ENCODE assay signal across 9 cellular contexts in the genomic region with DNA sequence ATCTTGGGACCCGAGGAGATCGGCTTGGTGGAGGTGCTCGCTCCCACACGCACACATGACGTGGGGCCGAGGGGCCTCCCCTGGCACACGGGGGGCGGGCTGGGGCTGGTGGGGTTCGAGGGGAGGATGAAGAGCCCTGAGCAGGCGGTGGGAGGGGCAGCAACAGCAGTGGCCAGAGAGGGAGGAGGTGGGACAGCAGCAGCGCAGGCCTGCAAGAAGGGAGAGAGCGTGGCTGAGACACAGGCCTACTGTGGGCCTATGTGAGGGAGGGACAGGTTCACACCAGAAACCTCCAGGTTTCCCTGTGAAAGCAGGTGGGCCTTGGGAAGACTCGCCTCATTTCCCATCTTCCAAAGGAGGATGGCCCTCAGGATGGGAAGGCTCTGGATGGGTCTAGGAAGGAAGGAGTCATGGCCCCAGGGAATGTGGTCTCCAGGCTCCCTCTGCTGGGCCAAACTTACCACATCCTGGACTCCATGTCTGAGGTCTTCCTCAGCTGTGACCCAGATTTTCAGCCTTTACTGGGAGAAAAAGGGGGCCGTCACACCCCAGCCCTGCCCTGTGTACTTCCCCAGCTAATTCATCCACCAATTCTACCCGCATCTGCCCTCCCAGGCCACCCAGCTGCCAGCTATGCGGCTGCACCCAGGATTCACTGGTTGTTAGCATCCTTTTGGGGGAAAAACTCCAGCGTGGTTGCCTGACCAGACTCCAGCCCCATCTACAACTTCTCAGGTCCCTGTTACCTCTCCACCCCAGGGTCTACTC. TPM values are rescaled to one million over a fixed set of nuclear protein-coding genes. Genes with fewer than 3 reads are reported as not detected.
DNase-seq lines count a peak whose midpoint lies in the region; ATAC-seq and TF ChIP-seq lines count a peak whose summit lies in the region.
"Had no signal": no experiment of that assay in that cellular context is flagged by ENCODE, and none has a peak within 500 bp of the region (broad histone marks: within the 10 kb centered on the region; RNA-seq: fewer than 3 reads in every experiment).

No MANE protein-coding gene starts in this region.

- no peak overlapping the region for H3K4me3 ChIP-seq in WERI-Rb-1 (ENCODE audit: low read depth, low read length)

- peaks cover 3% of the 10 kb centered on the region for H3K36me3 ChIP-seq in WERI-Rb-1

- no peaks in the 10 kb centered on the region for H3K9me3 Mint-ChIP-seq in activated CD4-positive, alpha-beta T cell treated with anti-CD3 and anti-CD28 coated beads, Interleukin-2, amount 10 ng/mL, durations not matched to agents 7 days and 5 days

- POLR2A ChIA-PET in activated CD4-positive, alpha-beta T cell treated with anti-CD3 and anti-CD28 coated beads, Interleukin-2, amount 10 ng/mL, durations not matched to agents 7 days and 5 days (lab: Charles Lee), result no interaction called here

- H3K27me3 Mint-ChIP-seq in activated CD4-positive, alpha-beta T cell treated with anti-CD3 and anti-CD28 coated beads, Interleukin-2, amount 10 ng/mL, durations not matched to agents 7 days and 5 days, result peaks cover 47% of the 10 kb centered on the region

- no peak for ATAC-seq in GM19328 (IDR thresholded peaks at IDR 0.05; ENCODE audit: unreplicated experiment)
- ATAC-seq in HG03469 (IDR thresholded peaks at IDR 0.05; ENCODE audit: unreplicated experiment), result no peak

- H3K36me3 Mint-ChIP-seq in activated CD4-positive, alpha-beta T cell treated with anti-CD3 and anti-CD28 coated beads, Interleukin-2, amount 10 ng/mL, durations not matched to agents 7 days and 5 days (ENCODE audit: low read depth), result peaks cover 5% of the 10 kb centered on the region

- CTCF ChIA-PET in activated CD4-positive, alpha-beta T cell treated with anti-CD3 and anti-CD28 coated beads, Interleukin-2, amount 10 ng/mL, durations not matched to agents 7 days and 5 days (lab: Charles Lee), result interaction anchor here (0.9 to 2.1 kb wide), 9 partner anchors 9 to 154 kb away, joined by 3 to 8 read pairs (median 3); partner anchors contain the start of genes COPS7A, LPAR5, USP5 and ZNF384

- no peak overlapping the region for H3K27ac ChIP-seq in WERI-Rb-1

- TF ChIP-seq CTCF in WERI-Rb-1 (IDR thresholded peaks at IDR 0.05; ENCODE audit: low read depth, low read length), result peak; percentile 85

- H3K4me1 Mint-ChIP-seq in activated CD4-positive, alpha-beta T cell treated with anti-CD3 and anti-CD28 coated beads, Interleukin-2, amount 10 ng/mL, durations not matched to agents 7 days and 5 days, result peaks cover 27% of the 10 kb centered on the region

- no peak overlapping the region for H3K27ac Mint-ChIP-seq in activated CD4-positive, alpha-beta T cell treated with anti-CD3 and anti-CD28 coated beads, Interleukin-2, amount 10 ng/mL, durations not matched to agents 7 days and 5 days

- H3K27me3 ChIP-seq in WERI-Rb-1 (ENCODE audit: insufficient read depth, low read depth, severe bottlenecking), result no peaks in the 10 kb centered on the region

- peak; percentile 21 for DNase-seq in activated CD4-positive, alpha-beta T cell treated with anti-CD3 and anti-CD28 coated beads, Interleukin-2, amount 10 ng/mL, durations not matched to agents 7 days and 5 days
- DNase-seq in activated CD4-positive, alpha-beta T cell treated with anti-CD3 and anti-CD28 coated beads for 4 hours, result no peak
- DNase-seq in HuH-7 (ENCODE audit: low spot score), result peak; percentile 91
- DNase-seq in WERI-Rb-1, result peak; percentile 65
- DNase-seq in iPS-NIHi7 (ENCODE audit: extremely low spot score), result peak; percentile 82
- DNase-seq in activated CD8-positive, alpha-beta memory T cell treated with anti-CD3 and anti-CD28 coated beads, Interleukin-2, amount 50 U/mL, for 4 hours, result no peak

- H3K9me3 ChIP-seq in WERI-Rb-1 (ENCODE audit: severe bottlenecking), result no peaks in the 10 kb centered on the region

- H3K4me3 Mint-ChIP-seq in activated CD4-positive, alpha-beta T cell treated with anti-CD3 and anti-CD28 coated beads, Interleukin-2, amount 10 ng/mL, durations not matched to agents 7 days and 5 days, result no peak overlapping the region

RNA-seq across cellular contexts. Expression of gene PIANP, which starts 2.8 kb away (rescaled TPM):
- total RNA-seq in activated CD4-positive, alpha-beta T cell treated with anti-CD3 and anti-CD28 coated beads, Interleukin-2, amount 10 ng/mL, durations not matched to agents 7 days and 5 days, result not detected
- total RNA-seq: dermis microvascular lymphatic vessel endothelial cell had no signal

RNA-seq across cellular contexts. Expression of gene ZNF384, which starts 8.6 kb away (rescaled TPM):
- total RNA-seq in activated CD4-positive, alpha-beta T cell treated with anti-CD3 and anti-CD28 coated beads, Interleukin-2, amount 10 ng/mL, durations not matched to agents 7 days and 5 days, result 10 to 100 TPM; 90.9 to 95.4 TPM

RNA-seq across cellular contexts. Expression of gene COPS7A, which starts 26.1 kb away (rescaled TPM):
- total RNA-seq in activated CD4-positive, alpha-beta T cell treated with anti-CD3 and anti-CD28 coated beads, Interleukin-2, amount 10 ng/mL, durations not matched to agents 7 days and 5 days, result 10 to 100 TPM; 29.5 to 36.8 TPM

RNA-seq across cellular contexts. Expression of gene ING4, which starts 34.8 kb away (rescaled TPM):
- total RNA-seq in activated CD4-positive, alpha-beta T cell treated with anti-CD3 and anti-CD28 coated beads, Interleukin-2, amount 10 ng/mL, durations not matched to agents 7 days and 5 days, result 10 to 100 TPM; 33.7 to 40.2 TPM

RNA-seq across cellular contexts. Expression of gene ACRBP, which starts 50.5 kb away (rescaled TPM):
- total RNA-seq in activated CD4-positive, alpha-beta T cell treated with anti-CD3 and anti-CD28 coated beads, Interleukin-2, amount 10 ng/mL, durations not matched to agents 7 days and 5 days, result 1 to 10 TPM; 1.6 to 2.6 TPM

Comparison
In these comparisons a context has a peak if more than half of its experiments do, and no peak if none do; other contexts are left out.
1. DNase-seq: peak in activated CD4-positive, alpha-beta T cell treated with anti-CD3 and anti-CD28 coated beads, Interleukin-2, amount 10 ng/mL, durations not matched to agents 7 days and 5 days (single experiment), HuH-7 (single experiment), WERI-Rb-1 (single experiment) and iPS-NIHi7 (single experiment); none in activated CD4-positive, alpha-beta T cell treated with anti-CD3 and anti-CD28 coated beads for 4 hours (0 of 2) and activated CD8-positive, alpha-beta memory T cell treated with anti-CD3 and anti-CD28 coated beads, Interleukin-2, amount 50 U/mL, for 4 hours (single experiment).